In genomic region chrX:19683358-19683757, GRCh38 we compare ENCODE assay signal across 8 cellular contexts.
DNase-seq lines count a peak whose midpoint lies in the region; ATAC-seq and TF ChIP-seq lines count a peak whose summit lies in the region.

No MANE protein-coding gene starts in this region.

- H3K79me2 ChIP-seq in OCI-LY7 (ENCODE audit: insufficient read depth, low read depth, low read length) (no peaks in the 10 kb centered on the region), mammary epithelial cell (ENCODE audit: insufficient read depth, low read length) (no peaks in the 10 kb centered on the region)

- no peaks in the 10 kb centered on the region for H3K9me2 ChIP-seq in OCI-LY7 (ENCODE audit: insufficient read depth, low read length)

- no peaks in the 10 kb centered on the region for H3K9me3 Mint-ChIP-seq in natural killer cell treated with Interleukin-12 subunit alpha and Interleukin-12 subunit beta and Interleukin-15 and Interleukin-18, amount 100 ng/mL, for 72 hours

- no peak for TF ChIP-seq CTCF in OCI-LY7 (conservative IDR thresholded peaks at IDR 0.05; ENCODE audit: low read length)
- no peak for TF ChIP-seq CTCF in mammary epithelial cell (conservative IDR thresholded peaks at IDR 0.05 in 1 of 2, IDR thresholded peaks at IDR 0.05 in 1 of 2; ENCODE audit: extremely low read depth in 1 of 2, insufficient read depth in 1 of 2, low read depth in 1 of 2, low read length in 2 of 2)

- H3K27me3 Mint-ChIP-seq in natural killer cell treated with Interleukin-12 subunit alpha and Interleukin-12 subunit beta and Interleukin-15 and Interleukin-18, amount 100 ng/mL, for 72 hours: peaks cover 0 to 8% of the 10 kb centered on the region in 2 donors

- peak overlapping the region; percentile 91 to 100 for H3K27ac Mint-ChIP-seq in natural killer cell treated with Interleukin-12 subunit alpha and Interleukin-12 subunit beta and Interleukin-15 and Interleukin-18, amount 100 ng/mL, for 72 hours

- ATAC-seq in GM18502 (IDR thresholded peaks at IDR 0.05; ENCODE audit: poor library complexity, unreplicated experiment): peak; percentile 9
- peak; percentile 11 for ATAC-seq in HG02678 (IDR thresholded peaks at IDR 0.05; ENCODE audit: unreplicated experiment)
- peak in 1 of 2 donors; percentile 45 for ATAC-seq in natural killer cell treated with Interleukin-12 subunit alpha and Interleukin-12 subunit beta and Interleukin-15 and Interleukin-18, amount 100 ng/mL, for 72 hours

- peaks cover 50 to 64% of the 10 kb centered on the region in 2 donors for H3K4me1 Mint-ChIP-seq in natural killer cell treated with Interleukin-12 subunit alpha and Interleukin-12 subunit beta and Interleukin-15 and Interleukin-18, amount 100 ng/mL, for 72 hours (ENCODE audit: low read depth in 2 of 2)

- H4K20me1 ChIP-seq in OCI-LY7 (ENCODE audit: insufficient read depth, low read length) (no peaks in the 10 kb centered on the region), mammary epithelial cell (ENCODE audit: insufficient read depth, low read length) (no peaks in the 10 kb centered on the region)

- POLR2A ChIA-PET in OCI-LY7 (lab: Charles Lee): interaction anchor here (0.6 kb wide), 1 partner anchor 42 kb away, joined by 5 read pairs; no protein-coding TSS in a partner anchor

- H3K4me3 ChIP-seq in adipocyte (ENCODE audit: low read length) (no peak overlapping the region), OCI-LY7 (ENCODE audit: low read depth, low read length, poor library complexity, severe bottlenecking) (no peak overlapping the region), mammary epithelial cell (replicated peaks in 1 of 3; ENCODE audit: insufficient read depth in 1 of 3, low read depth in 2 of 3, low read length in 3 of 3) (no peak overlapping the region)

- H3K27me3 ChIP-seq in adipocyte (replicated peaks; ENCODE audit: control insufficient read depth, insufficient read depth, low read length) (no peaks in the 10 kb centered on the region), mammary epithelial cell (ENCODE audit: insufficient read depth, low read length) (no peaks in the 10 kb centered on the region)

- DNase-seq in adipocyte (ENCODE audit: low read depth): peak; percentile 29
- DNase-seq in natural killer cell treated with Interleukin-12 subunit alpha and Interleukin-12 subunit beta and Interleukin-15 and Interleukin-18, amount 100 ng/mL, for 72 hours (ENCODE audit: low spot score): no peak
- DNase-seq in OCI-LY7 (ENCODE audit: low spot score): no peak
- no peak for DNase-seq in NCI-H510A (lab: John Stamatoyannopoulos, UW)
- DNase-seq in NCI-H2029 treated with DMSO at 0.1 percent for 48 hours (lab: John Stamatoyannopoulos, UW): no peak
- DNase-seq in mammary epithelial cell: no peak

- H2AFZ ChIP-seq in OCI-LY7 (ENCODE audit: low read length): no peak overlapping the region
- no peak overlapping the region for H2AFZ ChIP-seq in mammary epithelial cell (ENCODE audit: low read depth, low read length)

- peaks cover 11% of the 10 kb centered on the region for H3K36me3 Mint-ChIP-seq in natural killer cell treated with Interleukin-12 subunit alpha and Interleukin-12 subunit beta and Interleukin-15 and Interleukin-18, amount 100 ng/mL, for 72 hours

- H3K27ac ChIP-seq in OCI-LY7 (ENCODE audit: low read depth, low read length, poor library complexity, severe bottlenecking): no peak overlapping the region
- no peak overlapping the region for H3K27ac ChIP-seq in mammary epithelial cell (ENCODE audit: insufficient read depth, low read depth, low read length)

- dilution Hi-C loops in mammary epithelial cell (cut with HindIII; ENCODE audit: low sequenced_read_pairs): no loop called here

- intact Hi-C loops in OCI-LY7 (cut with micrococcal nuclease; ENCODE audit: unreplicated experiment) (no loop called here), mammary epithelial cell (cut with micrococcal nuclease) (no loop called here)

- BruUV-seq in OCI-LY7 (replicated peaks; lab: Mats Ljungman, UMichigan): no TSS peak
- no TSS peak for BruUV-seq in mammary epithelial cell (replicated peaks; lab: Mats Ljungman, UMichigan)

- peaks cover 6% of the 10 kb centered on the region for H3K4me1 ChIP-seq in adipocyte (ENCODE audit: control insufficient read depth, insufficient read depth, low read length)
- H3K4me1 ChIP-seq in OCI-LY7 (ENCODE audit: insufficient read depth, low read length, poor library complexity, severe bottlenecking): peaks cover 13% of the 10 kb centered on the region
- peaks cover 7% of the 10 kb centered on the region for H3K4me1 ChIP-seq in mammary epithelial cell (ENCODE audit: insufficient read depth, low read length)

- H3K4me3 Mint-ChIP-seq in natural killer cell treated with Interleukin-12 subunit alpha and Interleukin-12 subunit beta and Interleukin-15 and Interleukin-18, amount 100 ng/mL, for 72 hours: peak overlapping the region; percentile 94

- CTCF ChIA-PET in OCI-LY7 (lab: Charles Lee; ENCODE audit: unreplicated experiment): no interaction called here
- CTCF ChIA-PET in mammary epithelial cell (lab: Charles Lee; ENCODE audit: low non-redundant PET): no interaction called here

- in situ Hi-C loops in mammary epithelial cell (cut with MboI; ENCODE audit: low sequenced_read_pairs in 2 of 2): no loop called here

- H3K9ac ChIP-seq in adipocyte (ENCODE audit: low read length): no peak overlapping the region
- no peak overlapping the region for H3K9ac ChIP-seq in mammary epithelial cell (ENCODE audit: insufficient read depth, low read length)

- WGBS in mammary epithelial cell (ENCODE audit: low coverage, missing lambda C conversion rate): 54% methylated on average over 3 of the region's 3 CpGs

- H3K36me3 ChIP-seq in adipocyte (ENCODE audit: control insufficient read depth, insufficient read depth, low read length, severe bottlenecking) (no peaks in the 10 kb centered on the region), OCI-LY7 (ENCODE audit: insufficient read depth, low read length) (peaks cover 16% of the 10 kb centered on the region), mammary epithelial cell (ENCODE audit: insufficient read depth, low read length) (no peaks in the 10 kb centered on the region)

- H3K4me2 ChIP-seq in OCI-LY7 (ENCODE audit: low read length): no peak overlapping the region
- no peak overlapping the region for H3K4me2 ChIP-seq in mammary epithelial cell (ENCODE audit: insufficient read depth, low read depth, low read length)

- H3K9me3 ChIP-seq in adipocyte (ENCODE audit: control insufficient read depth, low read length) (no peaks in the 10 kb centered on the region), OCI-LY7 (ENCODE audit: low read length) (no peaks in the 10 kb centered on the region), mammary epithelial cell (replicated peaks; ENCODE audit: insufficient read depth, low read length) (no peaks in the 10 kb centered on the region)
